ENCODE assay signal across 38 cellular contexts in genomic region chr17:20771104-20771503, GRCh38.
"Had no signal": no experiment of that assay in that cellular context is flagged by ENCODE, and none has a peak within 500 bp of the region (broad histone marks: within the 10 kb centered on the region; RNA-seq: fewer than 3 reads in every experiment).

No MANE protein-coding gene starts in this region.

- H3K36me3 ChIP-seq: ascending aorta, cardiac muscle cell had no signal

- H3K27me3 Mint-ChIP-seq: activated B cell treated with CpG ODN at 0.5 μM for 24 hours; activated naive CD8-positive, alpha-beta T cell treated with anti-CD3 and anti-CD28 coated beads, Interleukin-2, amount 50 U/mL, for 24 hours; central memory CD8-positive, alpha-beta T cell had no signal

- H3K9me3 ChIP-seq: ascending aorta had no signal

- H3K4me3 ChIP-seq: ascending aorta, cardiac muscle cell had no signal

- H3K4me3 Mint-ChIP-seq: activated B cell treated with CpG ODN at 0.5 μM for 24 hours; activated CD4-positive, alpha-beta memory T cell treated with anti-CD3 and anti-CD28 coated beads, Interleukin-2, amount 10 ng/mL, durations not matched to agents 7 days and 5 days; activated CD4-positive, alpha-beta T cell treated with anti-CD3 and anti-CD28 coated beads for 36 hours; activated CD4-positive, alpha-beta T cell treated with anti-CD3 and anti-CD28 coated beads, Interleukin-2, amount 10 ng/mL, durations not matched to agents 7 days and 5 days; activated CD8-positive, alpha-beta memory T cell treated with anti-CD3 and anti-CD28 coated beads, Interleukin-2, amount 10 ng/mL, durations not matched to agents 7 days and 5 days; activated CD8-positive, alpha-beta T cell treated with anti-CD3 and anti-CD28 coated beads, Interleukin-2, amount 10 ng/mL, durations not matched to agents 7 days and 5 days; activated naive CD4-positive, alpha-beta T cell treated with anti-CD3 and anti-CD28 coated beads, Interleukin-2, amount 10 ng/mL, durations not matched to agents 7 days and 5 days; activated naive CD4-positive, alpha-beta T cell treated with anti-CD3 and anti-CD28 coated beads, Interleukin-2, amount 50 U/mL, for 24 hours; activated naive CD8-positive, alpha-beta T cell; activated naive CD8-positive, alpha-beta T cell treated with anti-CD3 and anti-CD28 coated beads, Interleukin-2, amount 10 ng/mL, durations not matched to agents 7 days and 5 days; activated naive CD8-positive, alpha-beta T cell treated with anti-CD3 and anti-CD28 coated beads, Interleukin-2, amount 50 U/mL, for 24 hours; activated T-cell treated with anti-CD3 and anti-CD28 coated beads, Interleukin-2, amount 50 U/mL, for 24 hours; brain; central memory CD8-positive, alpha-beta T cell; T-cell; T-helper 1 cell treated with Interleukin-12 subunit alpha and Interleukin-12 subunit beta and Interleukin-4 antibody, amounts not matched to agents 30 μg/mL and 1 μg/mL, for 36 hours; T-helper 2 cell treated with Interferon-gamma antibody and Interleukin-4, amounts not matched to agents 5 μg/mL and 100 μg/mL, for 36 hours had no signal

- H3K4me1 Mint-ChIP-seq: activated CD4-positive, alpha-beta T cell treated with anti-CD3 and anti-CD28 coated beads for 36 hours; activated CD8-positive, alpha-beta memory T cell treated with anti-CD3 and anti-CD28 coated beads, Interleukin-2, amount 10 ng/mL, durations not matched to agents 7 days and 5 days; activated naive CD4-positive, alpha-beta T cell treated with anti-CD3 and anti-CD28 coated beads, Interleukin-2, amount 50 U/mL, for 24 hours; activated naive CD8-positive, alpha-beta T cell treated with anti-CD3 and anti-CD28 coated beads, Interleukin-2, amount 50 U/mL, for 24 hours; central memory CD8-positive, alpha-beta T cell; T-cell had no signal

- H3K9me3 Mint-ChIP-seq: activated B cell treated with CpG ODN at 0.5 μM for 24 hours; activated CD4-positive, alpha-beta memory T cell treated with anti-CD3 and anti-CD28 coated beads, Interleukin-2, amount 10 ng/mL, durations not matched to agents 7 days and 5 days; activated CD4-positive, alpha-beta T cell treated with anti-CD3 and anti-CD28 coated beads, Interleukin-2, amount 10 ng/mL, durations not matched to agents 7 days and 5 days; activated naive CD4-positive, alpha-beta T cell treated with anti-CD3 and anti-CD28 coated beads, Interleukin-2, amount 10 ng/mL, durations not matched to agents 7 days and 5 days; activated naive CD4-positive, alpha-beta T cell treated with anti-CD3 and anti-CD28 coated beads, Interleukin-2, amount 50 U/mL, for 24 hours; activated naive CD8-positive, alpha-beta T cell treated with anti-CD3 and anti-CD28 coated beads, Interleukin-2, amount 10 ng/mL, durations not matched to agents 7 days and 5 days; activated naive CD8-positive, alpha-beta T cell treated with anti-CD3 and anti-CD28 coated beads, Interleukin-2, amount 50 U/mL, for 24 hours; activated T-cell treated with anti-CD3 and anti-CD28 coated beads, Interleukin-2, amount 50 U/mL, for 24 hours; activated T-helper 2 cell treated with anti-CD3 and anti-CD28 coated beads, Interferon-gamma antibody, Interleukin-2, Interleukin-4, amounts not matched to agents 10 μg/mL and 5 μg/mL and 100 μg/mL, durations not matched to agents 14 hours and 24 hours and 36 hours; brain; central memory CD8-positive, alpha-beta T cell; T-cell; T-helper 1 cell treated with Interleukin-12 subunit alpha and Interleukin-12 subunit beta and Interleukin-4 antibody, amounts not matched to agents 30 μg/mL and 1 μg/mL, for 36 hours; T-helper 2 cell treated with Interferon-gamma antibody and Interleukin-4, amounts not matched to agents 5 μg/mL and 100 μg/mL, for 36 hours had no signal

- H3K36me3 Mint-ChIP-seq: activated CD8-positive, alpha-beta memory T cell treated with anti-CD3 and anti-CD28 coated beads, Interleukin-2, amount 10 ng/mL, durations not matched to agents 7 days and 5 days; activated naive CD4-positive, alpha-beta T cell treated with anti-CD3 and anti-CD28 coated beads, Interleukin-2, amount 10 ng/mL, durations not matched to agents 7 days and 5 days; activated naive CD4-positive, alpha-beta T cell treated with anti-CD3 and anti-CD28 coated beads, Interleukin-2, amount 50 U/mL, for 24 hours; activated naive CD8-positive, alpha-beta T cell; activated naive CD8-positive, alpha-beta T cell treated with anti-CD3 and anti-CD28 coated beads, Interleukin-2, amount 10 ng/mL, durations not matched to agents 7 days and 5 days; brain; T-cell had no signal

- H3K27me3 ChIP-seq: ascending aorta, cardiac muscle cell had no signal

- ATAC-seq: activated CD4-positive, alpha-beta T cell treated with anti-CD3 and anti-CD28 coated beads for 36 hours; activated CD8-positive, alpha-beta memory T cell treated with anti-CD3 and anti-CD28 coated beads, Interleukin-2, amount 10 ng/mL, durations not matched to agents 7 days and 5 days; activated CD8-positive, alpha-beta T cell treated with anti-CD3 and anti-CD28 coated beads, Interleukin-2, amount 10 ng/mL, durations not matched to agents 7 days and 5 days; activated naive CD8-positive, alpha-beta T cell treated with anti-CD3 and anti-CD28 coated beads, Interleukin-2, amount 50 U/mL, for 24 hours; T-cell had no signal

- H3K27ac Mint-ChIP-seq: activated B cell treated with CpG ODN at 0.5 μM for 24 hours; activated CD4-positive, alpha-beta memory T cell treated with anti-CD3 and anti-CD28 coated beads, Interleukin-2, amount 10 ng/mL, durations not matched to agents 7 days and 5 days; activated CD4-positive, alpha-beta T cell treated with anti-CD3 and anti-CD28 coated beads for 36 hours; activated CD4-positive, alpha-beta T cell treated with anti-CD3 and anti-CD28 coated beads, Interleukin-2, amount 10 ng/mL, durations not matched to agents 7 days and 5 days; activated CD8-positive, alpha-beta memory T cell treated with anti-CD3 and anti-CD28 coated beads, Interleukin-2, amount 10 ng/mL, durations not matched to agents 7 days and 5 days; activated CD8-positive, alpha-beta T cell treated with anti-CD3 and anti-CD28 coated beads, Interleukin-2, amount 10 ng/mL, durations not matched to agents 7 days and 5 days; activated naive CD4-positive, alpha-beta T cell treated with anti-CD3 and anti-CD28 coated beads, Interleukin-2, amount 10 ng/mL, durations not matched to agents 7 days and 5 days; activated naive CD4-positive, alpha-beta T cell treated with anti-CD3 and anti-CD28 coated beads, Interleukin-2, amount 50 U/mL, for 24 hours; activated naive CD8-positive, alpha-beta T cell; activated naive CD8-positive, alpha-beta T cell treated with anti-CD3 and anti-CD28 coated beads, Interleukin-2, amount 10 ng/mL, durations not matched to agents 7 days and 5 days; activated naive CD8-positive, alpha-beta T cell treated with anti-CD3 and anti-CD28 coated beads, Interleukin-2, amount 50 U/mL, for 24 hours; activated T-cell treated with anti-CD3 and anti-CD28 coated beads, Interleukin-2, amount 50 U/mL, for 24 hours; activated T-helper 2 cell treated with anti-CD3 and anti-CD28 coated beads, Interferon-gamma antibody, Interleukin-2, Interleukin-4, amounts not matched to agents 10 μg/mL and 5 μg/mL and 100 μg/mL, durations not matched to agents 14 hours and 24 hours and 36 hours; brain; T-cell; T-helper 1 cell treated with Interleukin-12 subunit alpha and Interleukin-12 subunit beta and Interleukin-4 antibody, amounts not matched to agents 30 μg/mL and 1 μg/mL, for 36 hours; T-helper 2 cell treated with Interferon-gamma antibody and Interleukin-4, amounts not matched to agents 5 μg/mL and 100 μg/mL, for 36 hours had no signal

- H3K4me1 ChIP-seq: ascending aorta had no signal

- DNase-seq: activated B cell treated with CpG ODN at 0.5 μM for 24 hours; activated CD4-positive, alpha-beta memory T cell treated with anti-CD3 and anti-CD28 coated beads, Interleukin-2, amount 10 ng/mL, durations not matched to agents 7 days and 5 days; activated CD4-positive, alpha-beta T cell treated with anti-CD3 and anti-CD28 coated beads for 1 hour; activated CD4-positive, alpha-beta T cell treated with anti-CD3 and anti-CD28 coated beads for 36 hours; activated CD4-positive, alpha-beta T cell treated with anti-CD3 and anti-CD28 coated beads for 48 hours; activated CD4-positive, alpha-beta T cell treated with anti-CD3 and anti-CD28 coated beads, Interleukin-2, amount 10 ng/mL, durations not matched to agents 7 days and 5 days; activated CD4-positive, alpha-beta T cell treated with anti-CD3 and anti-CD28 coated beads, Interleukin-2, amount 50 U/mL, for 48 hours; activated CD8-positive, alpha-beta memory T cell treated with anti-CD3 and anti-CD28 coated beads for 24 hours; activated CD8-positive, alpha-beta memory T cell treated with anti-CD3 and anti-CD28 coated beads, Interleukin-2, amount 10 ng/mL, durations not matched to agents 7 days and 5 days; activated CD8-positive, alpha-beta memory T cell treated with anti-CD3 and anti-CD28 coated beads, Interleukin-2, amount 50 U/mL, for 48 hours; activated CD8-positive, alpha-beta T cell treated with anti-CD3 and anti-CD28 coated beads, Interleukin-2, amount 10 ng/mL, durations not matched to agents 7 days and 5 days; activated effector memory CD4-positive, alpha-beta T cell treated with Interleukin-2 at 50 U/mL for 16 hours; activated gamma-delta T cell; activated naive CD4-positive, alpha-beta T cell treated with anti-CD3 and anti-CD28 coated beads, Interleukin-2, amount 10 ng/mL, durations not matched to agents 7 days and 5 days; activated naive CD4-positive, alpha-beta T cell treated with Interleukin-2 at 50 U/mL for 16 hours; activated naive CD8-positive, alpha-beta T cell treated with anti-CD3 and anti-CD28 coated beads, Interleukin-2, amount 10 ng/mL, durations not matched to agents 7 days and 5 days; activated naive CD8-positive, alpha-beta T cell treated with anti-CD3 and anti-CD28 coated beads, Interleukin-2, amount 50 U/mL, for 24 hours; activated T-cell treated with anti-CD3 and anti-CD28 coated beads, Interleukin-2, amount 50 U/mL, for 24 hours; activated T-cell treated with anti-CD3 and anti-CD28 coated beads, Interleukin-2, amount 50 U/mL, for 48 hours; amygdala; anterior cingulate cortex; caudate nucleus; cerebellar nuclear complex; T-cell; T-helper 2 cell; T-helper 9 cell had no signal

- FAIRE-seq: bronchial epithelial cell, TTC549 had no signal

- H3K27ac ChIP-seq: ascending aorta, cardiac muscle cell, VCaP had no signal
